Comparison of ENCODE assay signal across 1 cellular context in the genomic region with DNA sequence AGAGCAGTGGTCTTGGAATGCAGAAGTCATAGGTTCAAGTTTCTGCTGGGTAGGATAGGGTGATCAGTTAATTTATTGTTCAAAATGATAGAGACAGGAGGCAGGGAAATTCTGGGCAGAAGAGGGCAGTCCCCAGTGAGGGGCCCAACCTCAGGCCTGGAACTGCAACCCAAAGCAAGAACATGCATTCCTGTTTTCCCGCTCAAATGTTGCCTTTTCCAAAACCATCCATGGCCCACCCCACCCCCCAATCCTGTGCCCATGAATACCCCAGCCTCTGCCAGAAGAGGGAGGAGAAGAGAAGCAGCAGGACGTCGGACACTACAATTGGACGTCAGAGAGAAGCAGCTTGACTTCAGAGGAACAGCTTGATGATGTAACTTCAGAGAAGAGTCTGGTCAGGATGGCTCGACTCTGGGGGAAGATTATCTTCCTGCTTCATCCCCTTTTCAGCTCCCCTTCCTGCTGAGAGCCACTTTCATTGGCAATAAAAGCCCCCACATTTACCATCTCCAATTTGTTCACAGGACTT.
A peak's percentile ranks its signal among the peaks of the same experiment; 100 is the strongest.
TF ChIP-seq lines count a peak whose summit lies in the region.

No MANE protein-coding gene starts in this region.

TF ChIP-seq in H1, 55 proteins besides CTCF, POLR2A, EP300 and RAD21:
- TF ChIP-seq, protein P1, sequence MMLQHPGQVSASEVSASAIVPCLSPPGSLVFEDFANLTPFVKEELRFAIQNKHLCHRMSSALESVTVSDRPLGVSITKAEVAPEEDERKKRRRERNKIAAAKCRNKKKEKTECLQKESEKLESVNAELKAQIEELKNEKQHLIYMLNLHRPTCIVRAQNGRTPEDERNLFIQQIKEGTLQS (IDR thresholded peaks at IDR 0.05; ENCODE audit: insufficient read depth, low read depth, low read length) = peak; percentile 44; the same call in 1 of the 2 replicates
- TF ChIP-seq NANOG (IDR thresholded peaks at IDR 0.05; ENCODE audit: insufficient read depth, low read depth, low read length, poor library complexity, severe bottlenecking) = no peak
- no peak for TF ChIP-seq EZH2 (IDR thresholded peaks at IDR 0.05; ENCODE audit: low read depth, low read length, severe bottlenecking)
- TF ChIP-seq CREB1 (IDR thresholded peaks at IDR 0.05) = peak; percentile 84
- TF ChIP-seq, protein P2, sequence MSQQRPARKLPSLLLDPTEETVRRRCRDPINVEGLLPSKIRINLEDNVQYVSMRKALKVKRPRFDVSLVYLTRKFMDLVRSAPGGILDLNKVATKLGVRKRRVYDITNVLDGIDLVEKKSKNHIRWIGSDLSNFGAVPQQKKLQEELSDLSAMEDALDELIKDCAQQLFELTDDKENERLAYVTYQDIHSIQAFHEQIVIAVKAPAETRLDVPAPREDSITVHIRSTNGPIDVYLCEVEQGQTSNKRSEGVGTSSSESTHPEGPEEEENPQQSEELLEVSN (IDR thresholded peaks at IDR 0.05) = peak; percentile 81
